1 cellular context compared by ENCODE assay signal in genomic region chr2:24203029-24203786, GRCh38.
TF ChIP-seq lines count a peak whose summit lies in the region.

No MANE protein-coding gene starts in this region.

TF ChIP-seq in H1, 55 proteins besides CTCF, POLR2A, EP300 and RAD21 (continued from another document):
- no peak for TF ChIP-seq RFX5 (IDR thresholded peaks at IDR 0.05; ENCODE audit: borderline replicate concordance, low read depth, low read length)
- TF ChIP-seq JUND (IDR thresholded peaks at IDR 0.05; ENCODE audit: low read length), result no peak
- no peak for TF ChIP-seq USF2 (IDR thresholded peaks at IDR 0.05; ENCODE audit: low read length)
